Comparison of ENCODE assay signal across 32 cellular contexts in genomic region chr4:61389640-61390039, GRCh38.
"Had no signal": no experiment of that assay in that cellular context is flagged by ENCODE, and none has a peak within 500 bp of the region (broad histone marks: within the 10 kb centered on the region; RNA-seq: fewer than 3 reads in every experiment).

No MANE protein-coding gene starts in this region.

- H3K79me2 ChIP-seq: parathyroid adenoma had no signal

- H3K27ac Mint-ChIP-seq: naive thymus-derived CD8-positive, alpha-beta T cell; natural killer cell treated with Interleukin-12 subunit alpha and Interleukin-12 subunit beta and Interleukin-15 and Interleukin-18, amount 100 ng/mL, for 72 hours; nephron progenitor cell; neural progenitor cell; progenitor cell of endocrine pancreas; stimulated activated memory B cell treated with anti-CD40 and anti-IgM and Interleukin-4, amounts not matched to agents 10 μg/mL and 1 μg/mL and 100 μg/mL, for 72 hours; stimulated activated naive CD8-positive, alpha-beta T cell treated with anti-CD3 and anti-CD28 coated beads, Interleukin-15, amount 100 ng/mL, for 72 hours; type B pancreatic cell had no signal

- H3K4me1 Mint-ChIP-seq: naive thymus-derived CD8-positive, alpha-beta T cell; stimulated activated memory B cell treated with anti-CD40 and anti-IgM and Interleukin-4, amounts not matched to agents 10 μg/mL and 1 μg/mL and 100 μg/mL, for 72 hours; stimulated activated naive CD8-positive, alpha-beta T cell treated with anti-CD3 and anti-CD28 coated beads, Interleukin-15, amount 100 ng/mL, for 72 hours had no signal

- H3K36me3 ChIP-seq: neural progenitor cell, ovary, right lobe of liver, sigmoid colon, spleen, suprapubic skin, tibial artery, transverse colon, upper lobe of right lung, uterus had no signal

- H3K4me3 Mint-ChIP-seq: naive thymus-derived CD8-positive, alpha-beta T cell; natural killer cell treated with Interleukin-12 subunit alpha and Interleukin-12 subunit beta and Interleukin-15 and Interleukin-18, amount 100 ng/mL, for 72 hours; nephron progenitor cell; neural progenitor cell; stimulated activated memory B cell treated with anti-CD40 and anti-IgM and Interleukin-4, amounts not matched to agents 10 μg/mL and 1 μg/mL and 100 μg/mL, for 72 hours; stimulated activated naive CD8-positive, alpha-beta T cell treated with anti-CD3 and anti-CD28 coated beads, Interleukin-15, amount 100 ng/mL, for 72 hours; type B pancreatic cell had no signal

- H3K9me3 ChIP-seq: ovary, psoas muscle, right lobe of liver, sigmoid colon, suprapubic skin, testis, tibial artery, transverse colon, upper lobe of right lung, uterus had no signal

- H3K9ac ChIP-seq: neural progenitor cell, parathyroid adenoma had no signal

- H3K9me3 Mint-ChIP-seq: nephron progenitor cell, type B pancreatic cell had no signal

- DNase-seq: naive thymus-derived CD8-positive, alpha-beta T cell; nephron progenitor cell; occipital lobe; ovary; posterior cingulate gyrus; psoas muscle; right cardiac atrium; right lobe of liver; sigmoid colon; small intestine; spleen; stimulated activated CD4-positive, alpha-beta T cell treated with anti-CD3 and anti-CD28 coated beads, Interleukin-12 subunit alpha, Interleukin-12 subunit beta, amount 100 ng/mL, for 4 hours; stimulated activated CD4-positive, alpha-beta T cell treated with anti-CD3 and anti-CD28 coated beads, Interleukin-1b, Interleukin-23, amount 100 ng/mL, for 48 hours; stimulated activated CD4-positive, alpha-beta T cell treated with anti-CD3 and anti-CD28 coated beads, Interleukin-4, amount 100 ng/mL, for 1 hour; stimulated activated CD4-positive, alpha-beta T cell treated with anti-CD3 and anti-CD28 coated beads, Interleukin-4, amount 100 ng/mL, for 4 hours; stimulated activated CD8-positive, alpha-beta memory T cell treated with anti-CD3 and anti-CD28 coated beads, Interleukin-4, amount 100 ng/mL, for 48 hours; stimulated activated naive CD4-positive, alpha-beta T cell; stimulated activated naive CD8-positive, alpha-beta T cell treated with anti-CD3 and anti-CD28 coated beads, Interleukin-15, amount 100 ng/mL, for 72 hours; stimulated activated naive CD8-positive, alpha-beta T cell treated with anti-CD3 and anti-CD28 coated beads, Interleukin-15, Interleukin-2, amounts not matched to agents 100 U/mL and 50 U/mL, for 24 hours; substantia nigra; testis; tibial artery; transverse colon; upper lobe of right lung; uterus had no signal

- H3K36me3 Mint-ChIP-seq: naive thymus-derived CD8-positive, alpha-beta T cell; natural killer cell treated with Interleukin-12 subunit alpha and Interleukin-12 subunit beta and Interleukin-15 and Interleukin-18, amount 100 ng/mL, for 72 hours; stimulated activated memory B cell treated with anti-CD40 and anti-IgM and Interleukin-4, amounts not matched to agents 10 μg/mL and 1 μg/mL and 100 μg/mL, for 72 hours had no signal

- H3K4me2 ChIP-seq: neural progenitor cell had no signal

- H3K4me3 ChIP-seq: neural progenitor cell, ovary, psoas muscle, right lobe of liver, sigmoid colon, spleen, suprapubic skin, testis, tibial artery, transverse colon, upper lobe of right lung, uterus had no signal

- ATAC-seq: naive thymus-derived CD8-positive, alpha-beta T cell; natural killer cell treated with Interleukin-12 subunit alpha and Interleukin-12 subunit beta and Interleukin-15 and Interleukin-18, amount 100 ng/mL, for 72 hours; psoas muscle; right cardiac atrium; right lobe of liver; stimulated activated memory B cell treated with anti-CD40 and anti-IgM and Interleukin-4, amounts not matched to agents 10 μg/mL and 1 μg/mL and 100 μg/mL, for 72 hours; stimulated activated naive CD8-positive, alpha-beta T cell treated with anti-CD3 and anti-CD28 coated beads, Interleukin-15, amount 100 ng/mL, for 72 hours; stimulated activated naive CD8-positive, alpha-beta T cell treated with anti-CD3 and anti-CD28 coated beads, Interleukin-15, Interleukin-2, amounts not matched to agents 100 U/mL and 50 U/mL, for 24 hours; upper lobe of right lung had no signal

- H3K4me1 ChIP-seq: parathyroid adenoma, psoas muscle, right lobe of liver, sigmoid colon, spleen, suprapubic skin, testis, transverse colon, upper lobe of right lung, uterus had no signal

- H2AFZ ChIP-seq: neural progenitor cell, parathyroid adenoma had no signal

- H3K27ac ChIP-seq: neural progenitor cell, ovary, parathyroid adenoma, psoas muscle, right lobe of liver, sigmoid colon, spleen, suprapubic skin, testis, tibial artery, transverse colon, upper lobe of right lung, uterus had no signal

- H3K27me3 ChIP-seq: neural progenitor cell, ovary, right lobe of liver, sigmoid colon, spleen, suprapubic skin, testis, tibial artery, transverse colon, upper lobe of right lung, uterus had no signal

- H3K27me3 Mint-ChIP-seq: naive thymus-derived CD8-positive, alpha-beta T cell; natural killer cell treated with Interleukin-12 subunit alpha and Interleukin-12 subunit beta and Interleukin-15 and Interleukin-18, amount 100 ng/mL, for 72 hours; progenitor cell of endocrine pancreas; stimulated activated memory B cell treated with anti-CD40 and anti-IgM and Interleukin-4, amounts not matched to agents 10 μg/mL and 1 μg/mL and 100 μg/mL, for 72 hours; stimulated activated naive CD8-positive, alpha-beta T cell treated with anti-CD3 and anti-CD28 coated beads, Interleukin-15, amount 100 ng/mL, for 72 hours; type B pancreatic cell had no signal
